Comparison of ENCODE assay signal across 9 cellular contexts in genomic region chr16:50335198-50335958, GRCh38. TPM values are rescaled to one million over a fixed set of nuclear protein-coding genes. Genes with fewer than 3 reads are reported as not detected.
DNase-seq lines count a peak whose midpoint lies in the region; ATAC-seq lines count a peak whose summit lies in the region.
"Had no signal": no experiment of that assay in that cellular context is flagged by ENCODE, and none has a peak within 500 bp of the region (broad histone marks: within the 10 kb centered on the region; RNA-seq: fewer than 3 reads in every experiment).

No MANE protein-coding gene starts in this region.

- no peak for DNase-seq in activated CD4-positive, CD25-positive, alpha-beta regulatory T cell (lab: John Stamatoyannopoulos, UW)
- peak in 1 of 2 donors; percentile 50 for DNase-seq in activated naive CD4-positive, alpha-beta T cell treated with anti-CD3 and anti-CD28 coated beads, Interleukin-2, amount 50 U/mL, for 72 hours (ENCODE audit: low spot score in 2 of 2)
- DNase-seq in posterior vena cava (ENCODE audit: low spot score) (no peak), NCI-H146 (lab: John Stamatoyannopoulos, UW) (no peak), NCI-H510A (lab: John Stamatoyannopoulos, UW) (no peak)

- H3K27me3 Mint-ChIP-seq in stimulated activated memory B cell treated with anti-CD40 and anti-IgM and Interleukin-4, amounts not matched to agents 10 μg/mL and 1 μg/mL and 100 μg/mL, for 72 hours, result no peaks in the 10 kb centered on the region

- intact Hi-C loops in posterior vena cava (cut with DNase I), result no loop called here

- peak overlapping the region; percentile 97 to 98 for H3K27ac Mint-ChIP-seq in activated naive CD4-positive, alpha-beta T cell treated with anti-CD3 and anti-CD28 coated beads, Interleukin-2, amount 50 U/mL, for 72 hours
- H3K27ac Mint-ChIP-seq in stimulated activated memory B cell treated with anti-CD40 and anti-IgM and Interleukin-4, amounts not matched to agents 10 μg/mL and 1 μg/mL and 100 μg/mL, for 72 hours, result peak overlapping the region; percentile 37

- H3K36me3 Mint-ChIP-seq in activated naive CD4-positive, alpha-beta T cell treated with anti-CD3 and anti-CD28 coated beads, Interleukin-2, amount 50 U/mL, for 72 hours, result peaks cover 26 to 30% of the 10 kb centered on the region in 2 donors
- H3K36me3 Mint-ChIP-seq in stimulated activated memory B cell treated with anti-CD40 and anti-IgM and Interleukin-4, amounts not matched to agents 10 μg/mL and 1 μg/mL and 100 μg/mL, for 72 hours, result peaks cover 51% of the 10 kb centered on the region

- H3K4me1 Mint-ChIP-seq in stimulated activated memory B cell treated with anti-CD40 and anti-IgM and Interleukin-4, amounts not matched to agents 10 μg/mL and 1 μg/mL and 100 μg/mL, for 72 hours, result peaks cover 12% of the 10 kb centered on the region

- peak; percentile 57 for ATAC-seq in activated CD4-positive, CD25-positive, alpha-beta regulatory T cell treated with anti-CD3 and anti-CD28 coated beads, Interleukin-2, amount 50 U/mL, for 24 hours
- ATAC-seq in HG02981 (IDR thresholded peaks at IDR 0.05; ENCODE audit: unreplicated experiment), result peak; percentile 72
- ATAC-seq in activated naive CD4-positive, alpha-beta T cell treated with anti-CD3 and anti-CD28 coated beads, Interleukin-2, amount 50 U/mL, for 72 hours, result peak; percentile 64 to 74
- ATAC-seq in stimulated activated memory B cell treated with anti-CD40 and anti-IgM and Interleukin-4, amounts not matched to agents 10 μg/mL and 1 μg/mL and 100 μg/mL, for 72 hours, result peak; percentile 39

- peaks cover 0 to 4% of the 10 kb centered on the region in 2 donors for H3K9me3 Mint-ChIP-seq in activated naive CD4-positive, alpha-beta T cell treated with anti-CD3 and anti-CD28 coated beads, Interleukin-2, amount 50 U/mL, for 72 hours
- no peaks in the 10 kb centered on the region for H3K9me3 Mint-ChIP-seq in stimulated activated memory B cell treated with anti-CD40 and anti-IgM and Interleukin-4, amounts not matched to agents 10 μg/mL and 1 μg/mL and 100 μg/mL, for 72 hours

- no peak overlapping the region for H3K4me3 Mint-ChIP-seq in stimulated activated memory B cell treated with anti-CD40 and anti-IgM and Interleukin-4, amounts not matched to agents 10 μg/mL and 1 μg/mL and 100 μg/mL, for 72 hours
- H3K4me3 Mint-ChIP-seq: mesothelial cell of epicardium had no signal

RNA-seq across cellular contexts. Expression of gene BRD7, which starts 33.4 kb away (rescaled TPM):
- total RNA-seq in activated naive CD4-positive, alpha-beta T cell treated with anti-CD3 and anti-CD28 coated beads, Interleukin-2, amount 50 U/mL, for 72 hours, result 10 to 100 TPM; 71.5 to 84.9 TPM
- total RNA-seq in posterior vena cava, result 10 to 100 TPM; 54.5 to 71.3 TPM
